Comparison of ENCODE assay signal across 10 cellular contexts in the genomic region with DNA sequence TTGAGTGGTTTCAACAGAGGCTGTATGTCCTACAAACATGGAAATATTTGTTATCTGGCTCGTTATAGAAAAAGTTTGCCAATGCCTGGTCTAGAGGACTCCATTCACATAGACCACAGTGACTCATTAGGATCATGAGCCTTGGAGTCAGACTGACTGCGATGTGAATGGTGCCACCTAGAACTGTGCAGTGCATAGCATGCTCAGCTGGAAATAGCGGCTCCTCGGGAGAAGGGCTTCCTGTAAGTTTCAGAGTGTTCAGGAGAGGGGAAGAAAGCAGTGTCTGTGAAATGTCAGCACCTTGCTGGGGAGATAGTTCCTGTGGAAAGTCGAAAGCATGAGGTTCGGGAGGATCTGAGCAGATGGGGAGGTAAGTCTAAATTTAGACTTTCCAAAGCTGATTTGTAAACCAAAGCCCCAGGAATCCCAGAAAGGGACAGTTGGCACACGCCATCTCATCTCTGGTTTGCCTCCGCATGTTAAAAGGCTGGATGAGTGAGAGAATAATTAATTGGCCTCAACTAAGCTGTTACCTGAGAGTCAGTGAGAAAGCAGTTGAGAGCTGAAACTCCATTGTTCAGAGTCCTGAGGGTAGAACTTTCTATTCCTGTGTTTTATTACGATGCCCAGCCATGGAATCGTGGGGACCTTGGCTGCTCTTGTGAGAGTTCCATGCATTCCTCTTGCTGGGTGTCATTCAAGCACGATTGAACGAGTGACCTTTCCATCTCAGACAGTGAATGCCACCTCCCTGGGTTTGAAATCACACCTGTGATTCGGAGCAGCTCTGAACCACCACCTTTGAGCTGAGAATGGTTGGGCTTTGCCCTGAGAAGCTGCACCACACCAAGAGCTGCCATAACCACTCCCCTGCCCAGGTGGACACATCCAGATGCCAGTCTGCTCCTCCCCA.
DNase-seq lines count a peak whose midpoint lies in the region; ATAC-seq lines count a peak whose summit lies in the region.
"Had no signal": no experiment of that assay in that cellular context is flagged by ENCODE, and none has a peak within 500 bp of the region (broad histone marks: within the 10 kb centered on the region; RNA-seq: fewer than 3 reads in every experiment).

No MANE protein-coding gene starts in this region.

- in situ Hi-C loops in ACHN (cut with HindIII; ENCODE audit: low pct_ligation_motif_present, low pct_unique_long_range_greater_than_20kb, low sequenced_read_pairs) = no loop called here

- ATAC-seq in left colon (peak; percentile 33), HG02623 (IDR thresholded peaks at IDR 0.05; ENCODE audit: unreplicated experiment) (no peak)
- ATAC-seq in stimulated activated naive CD8-positive, alpha-beta T cell treated with anti-CD3 and anti-CD28 coated beads, Interleukin-15, Interleukin-2, amounts not matched to agents 100 U/mL and 50 U/mL, for 24 hours = no peak

- DNase-seq in ACHN = peak; percentile 15
- peak; percentile 24 for DNase-seq in MV-4-11 (lab: John Stamatoyannopoulos, UW)
- DNase-seq in cerebellar nuclear complex (lab: John Stamatoyannopoulos, UW) = peak; percentile 54 to 74
- no peak for DNase-seq in left colon
- no peak for DNase-seq in activated T-cell treated with anti-CD3 and anti-CD28 coated beads, Interleukin-2, amount 50 U/mL, for 48 hours
- DNase-seq in CD1c-positive myeloid dendritic cell (ENCODE audit: extremely low spot score) = no peak
- DNase-seq in stimulated activated naive CD8-positive, alpha-beta T cell treated with anti-CD3 and anti-CD28 coated beads, Interleukin-15, Interleukin-2, amounts not matched to agents 100 U/mL and 50 U/mL, for 24 hours = no peak
- DNase-seq: SHP77, upper lobe of left lung had no signal

- intact Hi-C loops in left colon (cut with DNase I, micrococcal nuclease) = no loop called here

Comparison
In these comparisons a context has a peak if more than half of its experiments do, and no peak if none do; other contexts are left out.
1. DNase-seq: peak in ACHN (single experiment), MV-4-11 (single experiment) and cerebellar nuclear complex (2 of 2); none in left colon (0 of 2), activated T-cell treated with anti-CD3 and anti-CD28 coated beads, Interleukin-2, amount 50 U/mL, for 48 hours (0 of 2), CD1c-positive myeloid dendritic cell (single experiment) and stimulated activated naive CD8-positive, alpha-beta T cell treated with anti-CD3 and anti-CD28 coated beads, Interleukin-15, Interleukin-2, amounts not matched to agents 100 U/mL and 50 U/mL, for 24 hours (single experiment).